24 cellular contexts compared by ENCODE assay signal in the genomic region with DNA sequence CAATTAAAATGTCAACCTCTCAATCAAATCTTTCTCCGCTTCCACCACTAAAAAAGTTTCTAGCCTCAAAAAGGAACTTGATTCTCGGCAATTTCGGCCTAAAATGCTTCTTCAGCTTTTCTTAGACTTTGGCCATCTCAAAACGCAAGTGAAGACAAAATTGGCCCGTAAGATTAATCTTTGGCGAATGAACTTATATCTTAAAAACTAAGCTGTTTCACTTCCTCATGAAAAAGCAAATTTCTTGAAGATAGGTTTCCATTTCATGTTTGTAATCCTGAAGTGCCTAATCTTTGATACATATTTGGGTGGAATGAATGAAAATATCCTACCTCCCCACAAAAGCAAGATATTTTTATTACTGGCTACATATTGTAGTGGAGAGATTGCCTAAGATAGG.
DNase-seq lines count a peak whose midpoint lies in the region; ATAC-seq and TF ChIP-seq lines count a peak whose summit lies in the region.
"Had no signal": no experiment of that assay in that cellular context is flagged by ENCODE, and none has a peak within 500 bp of the region (broad histone marks: within the 10 kb centered on the region; RNA-seq: fewer than 3 reads in every experiment).

No MANE protein-coding gene starts in this region.

- H3K4me1 Mint-ChIP-seq in dendritic cell treated with granulocyte-macrophage colony-stimulating factor and Interleukin-4, amounts not matched to agents 40 ng/mL and 50 ng/mL, for 4 days (ENCODE audit: low read depth), result peaks cover 47% of the 10 kb centered on the region
- H3K4me1 Mint-ChIP-seq: activated naive CD4-positive, alpha-beta T cell treated with anti-CD3 and anti-CD28 coated beads, Interleukin-2, amount 10 ng/mL, durations not matched to agents 7 days and 5 days had no signal

- intact Hi-C loops in dendritic cell treated with granulocyte-macrophage colony-stimulating factor and Interleukin-4, amounts not matched to agents 40 ng/mL and 50 ng/mL, for 4 days (cut with micrococcal nuclease), result loop anchor here (5.0 kb wide), 1 partner anchor 1147 kb away; no protein-coding TSS in a partner anchor

- no peak overlapping the region for H3K4me3 Mint-ChIP-seq in dendritic cell treated with granulocyte-macrophage colony-stimulating factor and Interleukin-4, amounts not matched to agents 40 ng/mL and 50 ng/mL, for 4 days
- H3K4me3 Mint-ChIP-seq: activated CD8-positive, alpha-beta T cell treated with anti-CD3 and anti-CD28 coated beads for 36 hours; activated naive CD4-positive, alpha-beta T cell treated with anti-CD3 and anti-CD28 coated beads, Interleukin-2, amount 10 ng/mL, durations not matched to agents 7 days and 5 days; stimulated activated memory B cell treated with anti-CD40 and anti-IgM and Interleukin-4, amounts not matched to agents 10 μg/mL and 1 μg/mL and 100 μg/mL, for 72 hours had no signal

- no peaks in the 10 kb centered on the region for H3K4me1 ChIP-seq in SK-N-SH (ENCODE audit: control insufficient read depth in 1 of 2, insufficient read depth in 2 of 2, low read depth in 1 of 2, low read length in 1 of 2)
- no peaks in the 10 kb centered on the region for H3K4me1 ChIP-seq in tibial nerve
- H3K4me1 ChIP-seq: body of pancreas, esophagus squamous epithelium, foreskin keratinocyte had no signal

- TF ChIP-seq CTCF in SK-N-SH (IDR thresholded peaks at IDR 0.05) (no peak), tibial nerve (IDR thresholded peaks at IDR 0.05) (no peak)

- TF ChIP-seq EP300 in SK-N-SH (IDR thresholded peaks at IDR 0.05; ENCODE audit: borderline replicate concordance in 1 of 2, low read depth in 1 of 2, low read length in 1 of 2), result no peak
- TF ChIP-seq EP300 in tibial nerve (IDR thresholded peaks at IDR 0.05), result peak in 1 of 2 donors; percentile 44

- POLR2A ChIA-PET in SK-N-SH (lab: Yijun Ruan, JAX), result no interaction called here

- H3K9me3 Mint-ChIP-seq in dendritic cell treated with granulocyte-macrophage colony-stimulating factor and Interleukin-4, amounts not matched to agents 40 ng/mL and 50 ng/mL, for 4 days, result no peaks in the 10 kb centered on the region
- H3K9me3 Mint-ChIP-seq: activated CD8-positive, alpha-beta T cell treated with anti-CD3 and anti-CD28 coated beads for 36 hours; activated naive CD4-positive, alpha-beta T cell treated with anti-CD3 and anti-CD28 coated beads, Interleukin-2, amount 10 ng/mL, durations not matched to agents 7 days and 5 days; stimulated activated memory B cell treated with anti-CD40 and anti-IgM and Interleukin-4, amounts not matched to agents 10 μg/mL and 1 μg/mL and 100 μg/mL, for 72 hours had no signal

- no peaks in the 10 kb centered on the region for H4K20me1 ChIP-seq in SK-N-SH (ENCODE audit: insufficient read depth)

- DNase-seq in SK-N-SH (no peak), NOMO-1 treated with dmso at 0.1 percent for 144 hours (lab: John Stamatoyannopoulos, UW; ENCODE audit: unreplicated experiment) (peak; percentile 20), tibial nerve (ENCODE audit: low spot score in 2 of 2) (no peak), NCI-H526 treated with DMSO at 0.1 percent for 48 hours (lab: John Stamatoyannopoulos, UW) (no peak), NCI-H2029 treated with DMSO at 0.1 percent for 48 hours (lab: John Stamatoyannopoulos, UW) (no peak), DMS153 treated with DMSO at 0.1 percent for 48 hours (lab: John Stamatoyannopoulos, UW; ENCODE audit: unreplicated experiment) (no peak)
- DNase-seq: 8988T; activated CD8-positive, alpha-beta memory T cell treated with anti-CD3 and anti-CD28 coated beads, Interleukin-2, amount 50 U/mL, for 48 hours; activated CD8-positive, alpha-beta T cell treated with anti-CD3 and anti-CD28 coated beads for 36 hours; activated naive CD4-positive, alpha-beta T cell treated with anti-CD3 and anti-CD28 coated beads, Interleukin-2, amount 10 ng/mL, durations not matched to agents 7 days and 5 days; DMS79; esophagus squamous epithelium; foreskin keratinocyte; GM23248; IMR-90; NCI-H1930; NCI-H524 treated with DMSO at 0.1 percent for 48 hours; substantia nigra; T-helper 2 cell had no signal

- H3K4me2 ChIP-seq in SK-N-SH, result no peak overlapping the region

- no peaks in the 10 kb centered on the region for H3F3A ChIP-seq in SK-N-SH (replicated peaks; ENCODE audit: insufficient read depth)

- CTCF ChIA-PET in SK-N-SH (lab: Yijun Ruan, JAX), result interaction anchor here (0.6 kb wide), 2 partner anchors 8 to 1092 kb away, joined by 3 read pairs; no protein-coding TSS in a partner anchor

- H3K9me3 ChIP-seq in SK-N-SH (no peaks in the 10 kb centered on the region), tibial nerve (no peaks in the 10 kb centered on the region)
- H3K9me3 ChIP-seq: body of pancreas, esophagus squamous epithelium had no signal

- no peak for TF ChIP-seq RAD21 in SK-N-SH (IDR thresholded peaks at IDR 0.05; ENCODE audit: low read length)

- no peak for TF ChIP-seq POLR2A in tibial nerve (IDR thresholded peaks at IDR 0.05)

- no peaks in the 10 kb centered on the region for H3K36me3 ChIP-seq in SK-N-SH (replicated peaks in 1 of 2; ENCODE audit: control insufficient read depth in 1 of 2, insufficient read depth in 2 of 2, low read length in 1 of 2)
- no peaks in the 10 kb centered on the region for H3K36me3 ChIP-seq in tibial nerve
- H3K36me3 ChIP-seq: esophagus squamous epithelium had no signal

- H3K4me3 ChIP-seq in SK-N-SH (ENCODE audit: low read depth in 2 of 2, low read length in 1 of 2), result no peak overlapping the region
- no peak overlapping the region for H3K4me3 ChIP-seq in tibial nerve
- H3K4me3 ChIP-seq: body of pancreas, esophagus squamous epithelium, GM23248 had no signal

- H3K27ac Mint-ChIP-seq in dendritic cell treated with granulocyte-macrophage colony-stimulating factor and Interleukin-4, amounts not matched to agents 40 ng/mL and 50 ng/mL, for 4 days, result peak overlapping the region; percentile 94
- H3K27ac Mint-ChIP-seq: activated CD8-positive, alpha-beta T cell treated with anti-CD3 and anti-CD28 coated beads for 36 hours; activated naive CD4-positive, alpha-beta T cell treated with anti-CD3 and anti-CD28 coated beads, Interleukin-2, amount 10 ng/mL, durations not matched to agents 7 days and 5 days; stimulated activated memory B cell treated with anti-CD40 and anti-IgM and Interleukin-4, amounts not matched to agents 10 μg/mL and 1 μg/mL and 100 μg/mL, for 72 hours had no signal

- H3K27me3 ChIP-seq in SK-N-SH (ENCODE audit: insufficient read depth) (no peaks in the 10 kb centered on the region), tibial nerve (no peaks in the 10 kb centered on the region)
- H3K27me3 ChIP-seq: body of pancreas, esophagus squamous epithelium, foreskin keratinocyte had no signal

- H3K9ac ChIP-seq in SK-N-SH, result no peak overlapping the region
- H3K9ac ChIP-seq: GM23248 had no signal

- no peaks in the 10 kb centered on the region for H3K36me3 Mint-ChIP-seq in dendritic cell treated with granulocyte-macrophage colony-stimulating factor and Interleukin-4, amounts not matched to agents 40 ng/mL and 50 ng/mL, for 4 days (ENCODE audit: low read depth)
- H3K36me3 Mint-ChIP-seq: activated naive CD4-positive, alpha-beta T cell treated with anti-CD3 and anti-CD28 coated beads, Interleukin-2, amount 10 ng/mL, durations not matched to agents 7 days and 5 days; stimulated activated memory B cell treated with anti-CD40 and anti-IgM and Interleukin-4, amounts not matched to agents 10 μg/mL and 1 μg/mL and 100 μg/mL, for 72 hours had no signal

- H3K79me2 ChIP-seq in SK-N-SH (ENCODE audit: insufficient read depth), result no peaks in the 10 kb centered on the region

- ATAC-seq in SK-N-SH treated with all-trans-retinoic acid at 6 μM for 48 hours, result no peak
- ATAC-seq: activated CD8-positive, alpha-beta T cell treated with anti-CD3 and anti-CD28 coated beads for 36 hours; body of pancreas; foreskin keratinocyte; stimulated activated memory B cell treated with anti-CD40 and anti-IgM and Interleukin-4, amounts not matched to agents 10 μg/mL and 1 μg/mL and 100 μg/mL, for 72 hours had no signal

- no peaks in the 10 kb centered on the region for H3K9me2 ChIP-seq in SK-N-SH

- no peak overlapping the region for H3K27ac ChIP-seq in SK-N-SH (ENCODE audit: low read depth in 2 of 2, low read length in 1 of 2)
- peak overlapping the region in 3 of 4 donors; percentile 12 to 49 (median 25) for H3K27ac ChIP-seq in tibial nerve
- H3K27ac ChIP-seq: C4-2B, foreskin keratinocyte, GM23248 had no signal

- H3K27me3 Mint-ChIP-seq in dendritic cell treated with granulocyte-macrophage colony-stimulating factor and Interleukin-4, amounts not matched to agents 40 ng/mL and 50 ng/mL, for 4 days, result no peaks in the 10 kb centered on the region
- H3K27me3 Mint-ChIP-seq: activated CD8-positive, alpha-beta T cell treated with anti-CD3 and anti-CD28 coated beads for 36 hours; activated naive CD4-positive, alpha-beta T cell treated with anti-CD3 and anti-CD28 coated beads, Interleukin-2, amount 10 ng/mL, durations not matched to agents 7 days and 5 days; stimulated activated memory B cell treated with anti-CD40 and anti-IgM and Interleukin-4, amounts not matched to agents 10 μg/mL and 1 μg/mL and 100 μg/mL, for 72 hours had no signal

- peak overlapping the region; percentile 41; the same call in 1 of the 2 replicates for H2AFZ ChIP-seq in SK-N-SH (ENCODE audit: low read depth)
- H2AFZ ChIP-seq: GM23248 had no signal

- 93% methylated on average over 6 of the region's 6 CpGs for WGBS in SK-N-SH (ENCODE audit: low lambda C conversion rate)
- WGBS in tibial nerve, 2 donors, result 86 to 89% methylated on average over 6 of the region's 6 CpGs

TF ChIP-seq in SK-N-SH, 30 proteins besides CTCF, POLR2A, EP300 and RAD21 (continues in another document):
- TF ChIP-seq FOSL2 (IDR thresholded peaks at IDR 0.05; ENCODE audit: borderline replicate concordance, low read depth) (no peak), POLR2AphosphoS5 (IDR thresholded peaks at IDR 0.05; ENCODE audit: low read depth, low read length) (no peak), CHD2 (IDR thresholded peaks at IDR 0.05; ENCODE audit: low read length, partially characterized antibody) (no peak), MEF2A (IDR thresholded peaks at IDR 0.05; ENCODE audit: borderline replicate concordance, low read depth) (no peak), GATA2 (CRISPR knock-in tag; IDR thresholded peaks at IDR 0.05) (no peak), SIN3A (IDR thresholded peaks at IDR 0.05; ENCODE audit: borderline replicate concordance, low read depth, low read length) (no peak), TCF12 (IDR thresholded peaks at IDR 0.05) (no peak)

Comparison
In these comparisons a context has a peak if more than half of its experiments do, and no peak if none do; other contexts are left out.
1. H3K27ac ChIP-seq: peak in tibial nerve (3 of 4); none in SK-N-SH (0 of 2).